Comparison of ENCODE assay signal across 1 cellular context in the genomic region with DNA sequence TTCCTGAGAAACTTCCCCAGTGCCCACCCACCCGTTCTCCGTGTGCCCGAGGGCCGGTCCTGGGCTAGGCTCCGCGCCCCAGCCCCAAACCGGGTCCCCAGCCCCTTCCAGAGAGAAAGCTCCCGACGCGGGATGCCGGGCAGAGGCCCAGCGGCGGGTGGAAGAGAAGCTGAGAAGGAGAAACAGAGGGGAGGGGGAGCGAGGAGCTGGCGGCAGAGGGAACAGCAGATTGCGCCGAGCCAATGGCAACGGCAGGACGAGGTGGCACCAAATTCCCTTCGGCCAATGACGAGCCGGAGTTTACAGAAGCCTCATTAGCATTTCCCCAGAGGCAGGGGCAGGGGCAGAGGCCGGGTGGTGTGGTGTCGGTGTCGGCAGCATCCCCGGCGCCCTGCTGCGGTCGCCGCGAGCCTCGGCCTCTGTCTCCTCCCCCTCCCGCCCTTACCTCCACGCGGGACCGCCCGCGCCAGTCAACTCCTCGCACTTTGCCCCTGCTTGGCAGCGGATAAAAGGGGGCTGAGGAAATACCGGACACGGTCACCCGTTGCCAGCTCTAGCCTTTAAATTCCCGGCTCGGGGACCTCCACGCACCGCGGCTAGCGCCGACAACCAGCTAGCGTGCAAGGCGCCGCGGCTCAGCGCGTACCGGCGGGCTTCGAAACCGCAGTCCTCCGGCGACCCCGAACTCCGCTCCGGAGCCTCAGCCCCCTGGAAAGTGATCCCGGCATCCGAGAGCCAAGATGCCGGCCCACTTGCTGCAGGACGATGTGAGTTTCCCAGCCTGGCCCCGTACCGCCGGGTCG.
TF ChIP-seq lines count a peak whose summit lies in the region.

A gene (plus strand): TSS at position 469 of the 803 bp plus-strand sequence. CDS start 272 bp downstream, at position 741.

TF ChIP-seq in WTC11, 78 proteins besides CTCF, POLR2A, EP300 and RAD21 (continued from another document):
- TF ChIP-seq, protein P1, sequence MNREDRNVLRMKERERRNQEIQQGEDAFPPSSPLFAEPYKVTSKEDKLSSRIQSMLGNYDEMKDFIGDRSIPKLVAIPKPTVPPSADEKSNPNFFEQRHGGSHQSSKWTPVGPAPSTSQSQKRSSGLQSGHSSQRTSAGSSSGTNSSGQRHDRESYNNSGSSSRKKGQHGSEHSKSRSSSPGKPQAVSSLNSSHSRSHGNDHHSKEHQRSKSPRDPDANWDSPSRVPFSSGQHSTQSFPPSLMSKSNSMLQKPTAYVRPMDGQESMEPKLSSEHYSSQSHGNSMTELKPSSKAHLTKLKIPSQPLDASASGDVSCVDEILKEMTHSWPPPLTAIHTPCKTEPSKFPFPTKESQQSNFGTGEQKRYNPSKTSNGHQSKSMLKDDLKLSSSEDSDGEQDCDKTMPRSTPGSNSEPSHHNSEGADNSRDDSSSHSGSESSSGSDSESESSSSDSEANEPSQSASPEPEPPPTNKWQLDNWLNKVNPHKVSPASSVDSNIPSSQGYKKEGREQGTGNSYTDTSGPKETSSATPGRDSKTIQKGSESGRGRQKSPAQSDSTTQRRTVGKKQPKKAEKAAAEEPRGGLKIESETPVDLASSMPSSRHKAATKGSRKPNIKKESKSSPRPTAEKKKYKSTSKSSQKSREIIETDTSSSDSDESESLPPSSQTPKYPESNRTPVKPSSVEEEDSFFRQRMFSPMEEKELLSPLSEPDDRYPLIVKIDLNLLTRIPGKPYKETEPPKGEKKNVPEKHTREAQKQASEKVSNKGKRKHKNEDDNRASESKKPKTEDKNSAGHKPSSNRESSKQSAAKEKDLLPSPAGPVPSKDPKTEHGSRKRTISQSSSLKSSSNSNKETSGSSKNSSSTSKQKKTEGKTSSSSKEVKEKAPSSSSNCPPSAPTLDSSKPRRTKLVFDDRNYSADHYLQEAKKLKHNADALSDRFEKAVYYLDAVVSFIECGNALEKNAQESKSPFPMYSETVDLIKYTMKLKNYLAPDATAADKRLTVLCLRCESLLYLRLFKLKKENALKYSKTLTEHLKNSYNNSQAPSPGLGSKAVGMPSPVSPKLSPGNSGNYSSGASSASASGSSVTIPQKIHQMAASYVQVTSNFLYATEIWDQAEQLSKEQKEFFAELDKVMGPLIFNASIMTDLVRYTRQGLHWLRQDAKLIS (CRISPR knock-in tag; IDR thresholded peaks at IDR 0.05; ENCODE audit: borderline replicate concordance): 0 out of 2 replicates have a peak, but pooled peaks have one; percentile 64
- no peak for TF ChIP-seq NR2C2 (CRISPR knock-in tag; IDR thresholded peaks at IDR 0.05)
